1 cellular context compared by ENCODE assay signal in the genomic region with DNA sequence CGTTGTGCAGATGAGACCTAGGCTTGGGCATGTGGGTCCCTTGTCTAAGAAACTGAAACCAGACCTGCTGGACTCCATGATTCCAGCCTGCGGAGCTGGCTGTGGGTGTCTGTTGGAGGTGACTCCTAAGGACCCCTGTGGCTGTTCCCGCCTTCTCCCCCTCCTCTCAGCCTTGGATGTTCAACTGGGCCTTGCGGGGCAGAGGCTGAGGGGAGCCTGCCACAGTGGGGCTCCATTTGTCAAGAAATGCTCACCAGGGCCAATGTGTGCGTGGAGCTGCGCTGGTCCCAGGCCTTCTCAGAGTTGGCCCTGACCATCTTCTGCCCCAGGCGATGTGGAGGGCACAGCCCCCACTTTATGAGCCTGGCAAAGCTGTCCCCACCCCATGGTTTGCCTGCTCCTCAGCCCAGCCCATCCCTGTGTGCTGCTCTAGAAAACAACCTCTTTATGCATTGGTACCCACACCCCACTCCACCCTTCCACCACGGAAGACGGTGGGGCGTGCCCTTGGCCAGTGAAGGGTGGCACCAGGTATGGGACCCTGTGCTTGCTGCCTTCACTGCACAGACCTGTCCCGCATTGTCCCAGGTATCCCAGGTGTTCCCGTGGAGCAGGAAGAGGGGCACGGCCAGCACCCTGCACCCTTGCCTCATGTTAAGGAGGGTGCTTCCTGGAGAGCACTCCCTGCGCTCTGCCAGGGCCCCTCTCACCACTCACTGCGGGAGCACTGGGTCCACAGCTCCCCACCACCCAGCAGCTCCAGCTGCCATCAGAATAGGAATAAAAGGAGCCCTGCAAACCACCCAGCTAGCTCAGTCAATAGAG.
TF ChIP-seq lines count a peak whose summit lies in the region.

No MANE protein-coding gene starts in this region.

TF ChIP-seq in HepG2, 621 proteins besides CTCF, POLR2A, EP300 and RAD21 (continues in another document):
- TF ChIP-seq, protein P1, sequence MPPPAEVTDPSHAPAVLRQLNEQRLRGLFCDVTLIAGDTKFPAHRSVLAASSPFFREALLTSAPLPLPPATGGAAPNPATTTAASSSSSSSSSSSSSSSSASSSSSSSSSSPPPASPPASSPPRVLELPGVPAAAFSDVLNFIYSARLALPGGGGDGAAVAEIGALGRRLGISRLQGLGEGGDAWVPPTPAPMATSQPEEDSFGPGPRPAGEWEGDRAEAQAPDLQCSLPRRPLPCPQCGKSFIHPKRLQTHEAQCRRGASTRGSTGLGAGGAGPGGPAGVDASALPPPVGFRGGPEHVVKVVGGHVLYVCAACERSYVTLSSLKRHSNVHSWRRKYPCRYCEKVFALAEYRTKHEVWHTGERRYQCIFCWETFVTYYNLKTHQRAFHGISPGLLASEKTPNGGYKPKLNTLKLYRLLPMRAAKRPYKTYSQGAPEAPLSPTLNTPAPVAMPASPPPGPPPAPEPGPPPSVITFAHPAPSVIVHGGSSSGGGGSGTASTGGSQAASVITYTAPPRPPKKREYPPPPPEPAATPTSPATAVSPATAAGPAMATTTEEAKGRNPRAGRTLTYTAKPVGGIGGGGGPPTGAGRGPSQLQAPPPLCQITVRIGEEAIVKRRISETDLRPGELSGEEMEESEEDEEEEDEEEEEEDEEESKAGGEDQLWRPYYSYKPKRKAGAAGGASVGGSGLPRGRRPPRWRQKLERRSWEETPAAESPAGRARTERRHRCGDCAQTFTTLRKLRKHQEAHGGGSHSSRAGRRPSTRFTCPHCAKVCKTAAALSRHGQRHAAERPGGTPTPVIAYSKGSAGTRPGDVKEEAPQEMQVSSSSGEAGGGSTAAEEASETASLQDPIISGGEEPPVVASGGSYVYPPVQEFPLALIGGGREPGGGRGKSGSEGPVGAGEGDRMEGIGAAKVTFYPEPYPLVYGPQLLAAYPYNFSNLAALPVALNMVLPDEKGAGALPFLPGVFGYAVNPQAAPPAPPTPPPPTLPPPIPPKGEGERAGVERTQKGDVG (CRISPR knock-in tag; IDR thresholded peaks at IDR 0.05; ENCODE audit: borderline replicate concordance) = no peak
- TF ChIP-seq EZH2 (conservative IDR thresholded peaks at IDR 0.05; ENCODE audit: low read depth, low read length) (no peak), TEAD2 (CRISPR knock-in tag; IDR thresholded peaks at IDR 0.05) (no peak), CHCHD3 (CRISPR knock-in tag; IDR thresholded peaks at IDR 0.05) (no peak), ADNP (CRISPR knock-in tag; IDR thresholded peaks at IDR 0.05) (no peak), ZNF577 (CRISPR knock-in tag; IDR thresholded peaks at IDR 0.05; ENCODE audit: borderline replicate concordance, low read depth) (no peak), AGO1 (IDR thresholded peaks at IDR 0.05; ENCODE audit: low read depth, low read length, poor library complexity, severe bottlenecking) (peak; percentile 36), ZNF232 (CRISPR knock-in tag; IDR thresholded peaks at IDR 0.05; ENCODE audit: borderline replicate concordance) (no peak), STAG1 (CRISPR knock-in tag; IDR thresholded peaks at IDR 0.05) (0 out of 2 replicates have a peak, but pooled peaks have one; percentile 8), MXI1 (IDR thresholded peaks at IDR 0.05; ENCODE audit: borderline replicate concordance, low read depth, low read length) (no peak), DMAP1 (CRISPR knock-in tag; IDR thresholded peaks at IDR 0.05) (no peak), ZNF775 (CRISPR knock-in tag; IDR thresholded peaks at IDR 0.05; ENCODE audit: borderline replicate concordance) (no peak), NCOR1 (IDR thresholded peaks at IDR 0.05; ENCODE audit: borderline replicate concordance, low read length) (no peak), TGIF2 (CRISPR knock-in tag; IDR thresholded peaks at IDR 0.05) (no peak), PAWR (CRISPR knock-in tag; IDR thresholded peaks at IDR 0.05; ENCODE audit: borderline replicate concordance) (no peak), ZNF556 (CRISPR knock-in tag; IDR thresholded peaks at IDR 0.05; ENCODE audit: borderline replicate concordance) (no peak), GABPB1 (CRISPR knock-in tag; IDR thresholded peaks at IDR 0.05) (no peak), ZFAT (CRISPR knock-in tag; conservative IDR thresholded peaks at IDR 0.05) (no peak), ZFP41 (CRISPR knock-in tag; IDR thresholded peaks at IDR 0.05; ENCODE audit: borderline replicate concordance) (no peak), ARHGAP35 (CRISPR knock-in tag; IDR thresholded peaks at IDR 0.05; ENCODE audit: borderline replicate concordance) (no peak), SPEN (CRISPR knock-in tag; IDR thresholded peaks at IDR 0.05; ENCODE audit: low read depth) (no peak), ZEB1 (IDR thresholded peaks at IDR 0.05; ENCODE audit: insufficient replicate concordance, low read depth) (no peak), ZKSCAN5 (CRISPR knock-in tag; IDR thresholded peaks at IDR 0.05) (no peak), AGO2 (optimal IDR thresholded peaks at IDR 0.05; ENCODE audit: low read depth, low read length) (peak; percentile 89), ZNF451 (CRISPR knock-in tag; IDR thresholded peaks at IDR 0.05) (no peak), HIVEP1 (CRISPR knock-in tag; IDR thresholded peaks at IDR 0.05) (no peak), ZNF782 (CRISPR knock-in tag; IDR thresholded peaks at IDR 0.05; ENCODE audit: borderline replicate concordance) (no peak), TRIM24 (CRISPR knock-in tag; IDR thresholded peaks at IDR 0.05) (no peak), GATAD1 (CRISPR knock-in tag; IDR thresholded peaks at IDR 0.05) (no peak), XBP1 (CRISPR knock-in tag; IDR thresholded peaks at IDR 0.05) (no peak), ZNF607 (CRISPR knock-in tag; IDR thresholded peaks at IDR 0.05; ENCODE audit: borderline replicate concordance) (no peak), GLI4 (CRISPR knock-in tag; IDR thresholded peaks at IDR 0.05; ENCODE audit: borderline replicate concordance) (no peak), PCBP2 (optimal IDR thresholded peaks at IDR 0.05; ENCODE audit: low read depth, low read length, poor library complexity, severe bottlenecking) (no peak), ZNF367 (CRISPR knock-in tag; IDR thresholded peaks at IDR 0.05; ENCODE audit: borderline replicate concordance) (no peak), ZNF83 (CRISPR knock-in tag; IDR thresholded peaks at IDR 0.05; ENCODE audit: borderline replicate concordance) (no peak), MXD4 (CRISPR knock-in tag; IDR thresholded peaks at IDR 0.05) (no peak), SIX4 (CRISPR knock-in tag; IDR thresholded peaks at IDR 0.05) (no peak), ZNF225 (CRISPR knock-in tag; IDR thresholded peaks at IDR 0.05) (no peak), KLF13 (CRISPR knock-in tag; IDR thresholded peaks at IDR 0.05) (0 out of 2 replicates have a peak, but pooled peaks have one; percentile 25), ZNF557 (CRISPR knock-in tag; IDR thresholded peaks at IDR 0.05) (no peak), SMARCE1 (IDR thresholded peaks at IDR 0.05; ENCODE audit: borderline replicate concordance) (no peak)
- TF ChIP-seq, protein P2, sequence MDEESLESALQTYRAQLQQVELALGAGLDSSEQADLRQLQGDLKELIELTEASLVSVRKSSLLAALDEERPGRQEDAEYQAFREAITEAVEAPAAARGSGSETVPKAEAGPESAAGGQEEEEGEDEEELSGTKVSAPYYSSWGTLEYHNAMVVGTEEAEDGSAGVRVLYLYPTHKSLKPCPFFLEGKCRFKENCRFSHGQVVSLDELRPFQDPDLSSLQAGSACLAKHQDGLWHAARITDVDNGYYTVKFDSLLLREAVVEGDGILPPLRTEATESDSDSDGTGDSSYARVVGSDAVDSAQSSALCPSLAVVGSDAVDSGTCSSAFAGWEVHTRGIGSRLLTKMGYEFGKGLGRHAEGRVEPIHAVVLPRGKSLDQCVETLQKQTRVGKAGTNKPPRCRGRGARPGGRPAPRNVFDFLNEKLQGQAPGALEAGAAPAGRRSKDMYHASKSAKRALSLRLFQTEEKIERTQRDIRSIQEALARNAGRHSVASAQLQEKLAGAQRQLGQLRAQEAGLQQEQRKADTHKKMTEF (CRISPR knock-in tag; IDR thresholded peaks at IDR 0.05) = no peak
- TF ChIP-seq, protein P3, sequence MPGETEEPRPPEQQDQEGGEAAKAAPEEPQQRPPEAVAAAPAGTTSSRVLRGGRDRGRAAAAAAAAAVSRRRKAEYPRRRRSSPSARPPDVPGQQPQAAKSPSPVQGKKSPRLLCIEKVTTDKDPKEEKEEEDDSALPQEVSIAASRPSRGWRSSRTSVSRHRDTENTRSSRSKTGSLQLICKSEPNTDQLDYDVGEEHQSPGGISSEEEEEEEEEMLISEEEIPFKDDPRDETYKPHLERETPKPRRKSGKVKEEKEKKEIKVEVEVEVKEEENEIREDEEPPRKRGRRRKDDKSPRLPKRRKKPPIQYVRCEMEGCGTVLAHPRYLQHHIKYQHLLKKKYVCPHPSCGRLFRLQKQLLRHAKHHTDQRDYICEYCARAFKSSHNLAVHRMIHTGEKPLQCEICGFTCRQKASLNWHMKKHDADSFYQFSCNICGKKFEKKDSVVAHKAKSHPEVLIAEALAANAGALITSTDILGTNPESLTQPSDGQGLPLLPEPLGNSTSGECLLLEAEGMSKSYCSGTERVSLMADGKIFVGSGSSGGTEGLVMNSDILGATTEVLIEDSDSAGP (CRISPR knock-in tag; IDR thresholded peaks at IDR 0.05; ENCODE audit: borderline replicate concordance) = no peak
- TF ChIP-seq, protein P4, sequence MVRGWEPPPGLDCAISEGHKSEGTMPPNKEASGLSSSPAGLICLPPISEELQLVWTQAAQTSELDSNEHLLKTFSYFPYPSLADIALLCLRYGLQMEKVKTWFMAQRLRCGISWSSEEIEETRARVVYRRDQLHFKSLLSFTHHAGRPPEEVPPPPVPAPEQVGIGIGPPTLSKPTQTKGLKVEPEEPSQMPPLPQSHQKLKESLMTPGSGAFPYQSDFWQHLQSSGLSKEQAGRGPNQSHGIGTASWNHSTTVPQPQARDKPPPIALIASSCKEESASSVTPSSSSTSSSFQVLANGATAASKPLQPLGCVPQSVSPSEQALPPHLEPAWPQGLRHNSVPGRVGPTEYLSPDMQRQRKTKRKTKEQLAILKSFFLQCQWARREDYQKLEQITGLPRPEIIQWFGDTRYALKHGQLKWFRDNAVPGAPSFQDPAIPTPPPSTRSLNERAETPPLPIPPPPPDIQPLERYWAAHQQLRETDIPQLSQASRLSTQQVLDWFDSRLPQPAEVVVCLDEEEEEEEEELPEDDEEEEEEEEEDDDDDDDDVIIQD (CRISPR knock-in tag; IDR thresholded peaks at IDR 0.05; ENCODE audit: low read depth) = no peak
- TF ChIP-seq, protein P5, sequence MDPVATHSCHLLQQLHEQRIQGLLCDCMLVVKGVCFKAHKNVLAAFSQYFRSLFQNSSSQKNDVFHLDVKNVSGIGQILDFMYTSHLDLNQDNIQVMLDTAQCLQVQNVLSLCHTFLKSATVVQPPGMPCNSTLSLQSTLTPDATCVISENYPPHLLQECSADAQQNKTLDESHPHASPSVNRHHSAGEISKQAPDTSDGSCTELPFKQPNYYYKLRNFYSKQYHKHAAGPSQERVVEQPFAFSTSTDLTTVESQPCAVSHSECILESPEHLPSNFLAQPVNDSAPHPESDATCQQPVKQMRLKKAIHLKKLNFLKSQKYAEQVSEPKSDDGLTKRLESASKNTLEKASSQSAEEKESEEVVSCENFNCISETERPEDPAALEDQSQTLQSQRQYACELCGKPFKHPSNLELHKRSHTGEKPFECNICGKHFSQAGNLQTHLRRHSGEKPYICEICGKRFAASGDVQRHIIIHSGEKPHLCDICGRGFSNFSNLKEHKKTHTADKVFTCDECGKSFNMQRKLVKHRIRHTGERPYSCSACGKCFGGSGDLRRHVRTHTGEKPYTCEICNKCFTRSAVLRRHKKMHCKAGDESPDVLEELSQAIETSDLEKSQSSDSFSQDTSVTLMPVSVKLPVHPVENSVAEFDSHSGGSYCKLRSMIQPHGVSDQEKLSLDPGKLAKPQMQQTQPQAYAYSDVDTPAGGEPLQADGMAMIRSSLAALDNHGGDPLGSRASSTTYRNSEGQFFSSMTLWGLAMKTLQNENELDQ (CRISPR knock-in tag; IDR thresholded peaks at IDR 0.05; ENCODE audit: borderline replicate concordance) = no peak
- TF ChIP-seq, protein P6, sequence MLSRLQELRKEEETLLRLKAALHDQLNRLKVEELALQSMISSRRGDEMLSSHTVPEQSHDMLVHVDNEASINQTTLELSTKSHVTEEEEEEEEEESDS (CRISPR knock-in tag; IDR thresholded peaks at IDR 0.05; ENCODE audit: borderline replicate concordance) = no peak
- TF ChIP-seq, protein P7, sequence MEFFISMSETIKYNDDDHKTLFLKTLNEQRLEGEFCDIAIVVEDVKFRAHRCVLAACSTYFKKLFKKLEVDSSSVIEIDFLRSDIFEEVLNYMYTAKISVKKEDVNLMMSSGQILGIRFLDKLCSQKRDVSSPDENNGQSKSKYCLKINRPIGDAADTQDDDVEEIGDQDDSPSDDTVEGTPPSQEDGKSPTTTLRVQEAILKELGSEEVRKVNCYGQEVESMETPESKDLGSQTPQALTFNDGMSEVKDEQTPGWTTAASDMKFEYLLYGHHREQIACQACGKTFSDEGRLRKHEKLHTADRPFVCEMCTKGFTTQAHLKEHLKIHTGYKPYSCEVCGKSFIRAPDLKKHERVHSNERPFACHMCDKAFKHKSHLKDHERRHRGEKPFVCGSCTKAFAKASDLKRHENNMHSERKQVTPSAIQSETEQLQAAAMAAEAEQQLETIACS (CRISPR knock-in tag; IDR thresholded peaks at IDR 0.05) = no peak
- TF ChIP-seq, protein P8, sequence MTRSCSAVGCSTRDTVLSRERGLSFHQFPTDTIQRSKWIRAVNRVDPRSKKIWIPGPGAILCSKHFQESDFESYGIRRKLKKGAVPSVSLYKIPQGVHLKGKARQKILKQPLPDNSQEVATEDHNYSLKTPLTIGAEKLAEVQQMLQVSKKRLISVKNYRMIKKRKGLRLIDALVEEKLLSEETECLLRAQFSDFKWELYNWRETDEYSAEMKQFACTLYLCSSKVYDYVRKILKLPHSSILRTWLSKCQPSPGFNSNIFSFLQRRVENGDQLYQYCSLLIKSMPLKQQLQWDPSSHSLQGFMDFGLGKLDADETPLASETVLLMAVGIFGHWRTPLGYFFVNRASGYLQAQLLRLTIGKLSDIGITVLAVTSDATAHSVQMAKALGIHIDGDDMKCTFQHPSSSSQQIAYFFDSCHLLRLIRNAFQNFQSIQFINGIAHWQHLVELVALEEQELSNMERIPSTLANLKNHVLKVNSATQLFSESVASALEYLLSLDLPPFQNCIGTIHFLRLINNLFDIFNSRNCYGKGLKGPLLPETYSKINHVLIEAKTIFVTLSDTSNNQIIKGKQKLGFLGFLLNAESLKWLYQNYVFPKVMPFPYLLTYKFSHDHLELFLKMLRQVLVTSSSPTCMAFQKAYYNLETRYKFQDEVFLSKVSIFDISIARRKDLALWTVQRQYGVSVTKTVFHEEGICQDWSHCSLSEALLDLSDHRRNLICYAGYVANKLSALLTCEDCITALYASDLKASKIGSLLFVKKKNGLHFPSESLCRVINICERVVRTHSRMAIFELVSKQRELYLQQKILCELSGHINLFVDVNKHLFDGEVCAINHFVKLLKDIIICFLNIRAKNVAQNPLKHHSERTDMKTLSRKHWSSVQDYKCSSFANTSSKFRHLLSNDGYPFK (CRISPR knock-in tag; IDR thresholded peaks at IDR 0.05; ENCODE audit: borderline replicate concordance) = no peak
